Comparison of ENCODE assay signal across 3 cellular contexts in genomic region chr2:134401081-134401497, GRCh38.
TF ChIP-seq lines count a peak whose summit lies in the region.

No MANE protein-coding gene starts in this region.

TF ChIP-seq in liver, 16 proteins besides CTCF, POLR2A, EP300 and RAD21 (continued from another document):
- TF ChIP-seq RXRA (IDR thresholded peaks at IDR 0.05) (peak; percentile 27 to 50), HNF4A (conservative IDR thresholded peaks at IDR 0.05) (peak in 1 of 2 donors; percentile 34), NR2F2 (IDR thresholded peaks at IDR 0.05) (peak; percentile 45), ATF3 (IDR thresholded peaks at IDR 0.05) (no peak)

TF ChIP-seq in HepG2, 621 proteins besides CTCF, POLR2A, EP300 and RAD21:
- TF ChIP-seq ZNF496 (CRISPR knock-in tag; IDR thresholded peaks at IDR 0.05; ENCODE audit: insufficient replicate concordance) (no peak), KLF9 (CRISPR knock-in tag; IDR thresholded peaks at IDR 0.05; ENCODE audit: low read depth) (no peak), FOSL2 (CRISPR knock-in tag; IDR thresholded peaks at IDR 0.05) (no peak), ZNF558 (CRISPR knock-in tag; IDR thresholded peaks at IDR 0.05; ENCODE audit: borderline replicate concordance) (no peak), CENPBD1 (CRISPR knock-in tag; IDR thresholded peaks at IDR 0.05; ENCODE audit: borderline replicate concordance, low read depth) (no peak), ESRRA (CRISPR knock-in tag; IDR thresholded peaks at IDR 0.05; ENCODE audit: low read depth) (no peak), FOXP4 (CRISPR knock-in tag; IDR thresholded peaks at IDR 0.05) (no peak)

TF ChIP-seq in H1, 55 proteins besides CTCF, POLR2A, EP300 and RAD21 (continued from another document):
- no peak for TF ChIP-seq CEBPB (IDR thresholded peaks at IDR 0.05; ENCODE audit: low read depth, low read length)
- no peak for TF ChIP-seq RFX5 (IDR thresholded peaks at IDR 0.05; ENCODE audit: borderline replicate concordance, low read depth, low read length)
- TF ChIP-seq SUZ12 (IDR thresholded peaks at IDR 0.05; ENCODE audit: low read length), result no peak
- TF ChIP-seq FOSL1 (IDR thresholded peaks at IDR 0.05; ENCODE audit: insufficient read depth, low read depth, low read length), result no peak
- TF ChIP-seq CHD7 (IDR thresholded peaks at IDR 0.05; ENCODE audit: insufficient replicate concordance, low read length), result no peak
- TF ChIP-seq SP1 (IDR thresholded peaks at IDR 0.05; ENCODE audit: low read depth, low read length), result no peak
- TF ChIP-seq MAX (IDR thresholded peaks at IDR 0.05), result no peak
- no peak for TF ChIP-seq TBP (IDR thresholded peaks at IDR 0.05; ENCODE audit: low read depth, low read length)
- TF ChIP-seq PHF8 (conservative IDR thresholded peaks at IDR 0.05; ENCODE audit: low read depth, low read length), result no peak
- TF ChIP-seq SP2 (IDR thresholded peaks at IDR 0.05; ENCODE audit: low read length), result no peak
- no peak for TF ChIP-seq NANOG (IDR thresholded peaks at IDR 0.05; ENCODE audit: insufficient read depth, low read depth, low read length, poor library complexity, severe bottlenecking)
- TF ChIP-seq YY1 (IDR thresholded peaks at IDR 0.05; ENCODE audit: low read depth, low read length), result no peak
- TF ChIP-seq RNF2 (IDR thresholded peaks at IDR 0.05; ENCODE audit: borderline replicate concordance, low read depth, low read length, missing control alignments, poor library complexity, severe bottlenecking), result no peak
- TF ChIP-seq TAF1 (IDR thresholded peaks at IDR 0.05; ENCODE audit: low read depth, low read length), result no peak
- TF ChIP-seq SIRT6 (IDR thresholded peaks at IDR 0.05; ENCODE audit: low read length), result no peak
